ENCODE assay signal across 8 cellular contexts in genomic region chr20:25695532-25696383, GRCh38. TPM values are rescaled to one million over a fixed set of nuclear protein-coding genes. Genes with fewer than 3 reads are reported as not detected.
DNase-seq lines count a peak whose midpoint lies in the region; ATAC-seq and TF ChIP-seq lines count a peak whose summit lies in the region.

No MANE protein-coding gene starts in this region.

- no peaks in the 10 kb centered on the region for H3K9me3 ChIP-seq in GM23248 (ENCODE audit: low read depth)
- H3K9me3 ChIP-seq in heart left ventricle = peaks cover 0 to 20% (median 7%) of the 10 kb centered on the region in 12 donors
- peaks cover 16% of the 10 kb centered on the region for H3K9me3 ChIP-seq in psoas muscle

- peak overlapping the region; percentile 92 for H3K9ac ChIP-seq in GM23248

- H3K4me2 ChIP-seq in GM23248 (ENCODE audit: unreplicated experiment) = peak overlapping the region; percentile 85

- H3K4me1 Mint-ChIP-seq in activated CD4-positive, alpha-beta memory T cell treated with anti-CD3 and anti-CD28 coated beads, Interleukin-2, amount 10 ng/mL, durations not matched to agents 7 days and 5 days = peaks cover 29% of the 10 kb centered on the region

- no peaks in the 10 kb centered on the region for H3K9me2 ChIP-seq in GM23248 (ENCODE audit: insufficient read depth)

- CTCF ChIA-PET in activated CD4-positive, alpha-beta memory T cell treated with anti-CD3 and anti-CD28 coated beads, Interleukin-2, amount 10 ng/mL, durations not matched to agents 7 days and 5 days (lab: Charles Lee) = interaction anchor here (0.6 kb wide), 1 partner anchor 272 kb away, joined by 5 read pairs; no protein-coding TSS in a partner anchor

- peak overlapping the region; percentile 94 for H3K4me3 ChIP-seq in AG10803 (ENCODE audit: low read length)
- peak overlapping the region; percentile 94 for H3K4me3 ChIP-seq in GM23248
- H3K4me3 ChIP-seq in heart left ventricle = peak overlapping the region; percentile 73 to 98 (median 89)
- H3K4me3 ChIP-seq in psoas muscle = peak overlapping the region; percentile 99

- H3K4me1 ChIP-seq in GM23248 (ENCODE audit: insufficient read depth) (peaks cover 5% of the 10 kb centered on the region; the same call in 1 of the 2 replicates), heart left ventricle (peaks cover 0 to 22% (median 14%) of the 10 kb centered on the region in 12 donors), psoas muscle (peaks cover 11% of the 10 kb centered on the region)

- peak; percentile 17 for DNase-seq in AG10803 (ENCODE audit: low read depth)
- peak; percentile 44 for DNase-seq in GM23248
- no peak for DNase-seq in activated CD4-positive, alpha-beta memory T cell treated with anti-CD3 and anti-CD28 coated beads, Interleukin-2, amount 10 ng/mL, durations not matched to agents 7 days and 5 days
- DNase-seq in heart left ventricle = peak in 2 of 5 donors; percentile 30 to 40
- no peak for DNase-seq in psoas muscle
- DNase-seq in effector CD8-positive, alpha-beta T cell (lab: John Stamatoyannopoulos, UW) = no peak
- no peak for DNase-seq in stimulated activated CD4-positive, alpha-beta T cell treated with anti-CD3 and anti-CD28 coated beads, Interleukin-4, amount 100 ng/mL, for 1 hour

- H3K79me2 ChIP-seq in GM23248 (ENCODE audit: insufficient read depth) = peaks cover 37% of the 10 kb centered on the region

- no peak for TF ChIP-seq CTCF in AG10803 (conservative IDR thresholded peaks at IDR 0.05; ENCODE audit: low read length)
- TF ChIP-seq CTCF in heart left ventricle (IDR thresholded peaks at IDR 0.05) = no peak
- TF ChIP-seq CTCF in psoas muscle (IDR thresholded peaks at IDR 0.05) = no peak

- H4K20me1 ChIP-seq in GM23248 (ENCODE audit: insufficient read depth) = no peaks in the 10 kb centered on the region

- peak overlapping the region; percentile 80 for H3K27ac Mint-ChIP-seq in activated CD4-positive, alpha-beta memory T cell treated with anti-CD3 and anti-CD28 coated beads, Interleukin-2, amount 10 ng/mL, durations not matched to agents 7 days and 5 days

- ATAC-seq in heart left ventricle = peak in 1 of 4 donors; percentile 14
- peak in 3 of 4 donors; percentile 8 to 30 (median 27) for ATAC-seq in psoas muscle
- ATAC-seq in GM21825 (IDR thresholded peaks at IDR 0.05; ENCODE audit: unreplicated experiment) = no peak

- H3K36me3 ChIP-seq in GM23248 (ENCODE audit: low read depth) (no peaks in the 10 kb centered on the region; the same call in 1 of the 2 replicates), heart left ventricle (peaks cover 0 to 12% (median 0%) of the 10 kb centered on the region in 9 donors), psoas muscle (ENCODE audit: insufficient read depth in 1 of 2, low read depth in 1 of 2) (peaks cover 0 to 5% of the 10 kb centered on the region in 2 donors)

- in situ Hi-C loops in GM23248 (cut with MboI) = loop anchor here (25.0 kb wide), 3 partner anchors 167 to 683 kb away; partner anchors contain the start of gene GINS1

- H3K27ac ChIP-seq in GM23248 = peak overlapping the region; percentile 66
- peak overlapping the region; percentile 69 to 97 (median 93) for H3K27ac ChIP-seq in heart left ventricle
- peak overlapping the region; percentile 94 for H3K27ac ChIP-seq in psoas muscle

- H3K9me3 Mint-ChIP-seq in activated CD4-positive, alpha-beta memory T cell treated with anti-CD3 and anti-CD28 coated beads, Interleukin-2, amount 10 ng/mL, durations not matched to agents 7 days and 5 days = peaks cover 12% of the 10 kb centered on the region

- intact Hi-C loops in heart left ventricle (cut with DNase I) (loop anchor here in 6 of 10 donors (1.0 to 10.0 kb wide), 8 partner anchors 71 to 303 kb away; partner anchors contain the start of genes NANP (in 5 of the 6) and ABHD12 (in 2 of the 6)), psoas muscle (cut with DNase I) (loop anchor here (10.0 kb wide), 3 partner anchors 71 to 441 kb away; partner anchors contain the start of genes GINS1 (in 1 of the 2) and NANP (in 1 of the 2))

- WGBS in GM23248 (ENCODE audit: low coverage in 1 of 2, low lambda C conversion rate in 2 of 2, missing lambda C conversion rate in 2 of 2), 2 experiments = 11 to 36% methylated on average over 12 to 31 of the region's 31 CpGs
- WGBS in heart left ventricle, 4 donors = 14 to 24% (median 17%) methylated on average over 18 to 31 of the region's 31 CpGs
- 13 to 15% (median 13%) methylated on average over 28 to 31 of the region's 31 CpGs for WGBS in psoas muscle, 3 donors

- peak overlapping the region; percentile 95 for H2AFZ ChIP-seq in GM23248

- H3F3A ChIP-seq in GM23248 (ENCODE audit: insufficient read depth) = 0 out of 2 replicates have a peak, but pooled peaks cover 1% of the 10 kb centered on the region

- POLR2A ChIA-PET in activated CD4-positive, alpha-beta memory T cell treated with anti-CD3 and anti-CD28 coated beads, Interleukin-2, amount 10 ng/mL, durations not matched to agents 7 days and 5 days (lab: Charles Lee) = no interaction called here

- peaks cover 40% of the 10 kb centered on the region for H3K36me3 Mint-ChIP-seq in activated CD4-positive, alpha-beta memory T cell treated with anti-CD3 and anti-CD28 coated beads, Interleukin-2, amount 10 ng/mL, durations not matched to agents 7 days and 5 days (ENCODE audit: low read depth)

- no peaks in the 10 kb centered on the region for H3K27me3 Mint-ChIP-seq in activated CD4-positive, alpha-beta memory T cell treated with anti-CD3 and anti-CD28 coated beads, Interleukin-2, amount 10 ng/mL, durations not matched to agents 7 days and 5 days

- peak overlapping the region; percentile 93 for H3K4me3 Mint-ChIP-seq in activated CD4-positive, alpha-beta memory T cell treated with anti-CD3 and anti-CD28 coated beads, Interleukin-2, amount 10 ng/mL, durations not matched to agents 7 days and 5 days

- H3K27me3 ChIP-seq in GM23248 (replicated peaks; ENCODE audit: insufficient read depth) (no peaks in the 10 kb centered on the region), heart left ventricle (no peaks in the 10 kb centered on the region), psoas muscle (ENCODE audit: insufficient read depth in 3 of 3, low read length in 2 of 3) (no peaks in the 10 kb centered on the region)

- no peak for TF ChIP-seq POLR2A in heart left ventricle (IDR thresholded peaks at IDR 0.05)

RNA-seq across cellular contexts. Expression of gene ZNF337, which starts 0.9 kb away (rescaled TPM):
- total RNA-seq in GM23248 (2014; rRNA removed; shearing (Covaris generic)) = 6.4 and 9.1 TPM in 2 replicates
- polyA plus RNA-seq in GM23248 (2016; fragmentation: Nextera tagmentation; extraction: Ambion mirVana) = 4.0 and 4.7 TPM in 2 replicates
- total RNA-seq in activated CD4-positive, alpha-beta memory T cell treated with anti-CD3 and anti-CD28 coated beads, Interleukin-2, amount 10 ng/mL, durations not matched to agents 7 days and 5 days = 10 to 100 TPM; 16.6 to 17.1 TPM
- 10 to 100 TPM in 1 of 9 donors, 1 to 10 TPM in 8; 5.8 to 10.3 (median 6.6) TPM for total RNA-seq in heart left ventricle
- polyA plus RNA-seq in heart left ventricle = 1 to 10 TPM; 5.5 to 6.2 TPM
- 10 to 100 TPM in 2 of 4 donors, 1 to 10 TPM in 2; 7.4 to 12.5 (median 9.6) TPM for total RNA-seq in psoas muscle
- polyA plus RNA-seq in psoas muscle = 1 to 10 TPM; 4.1 to 8.1 (median 4.4) TPM

Comparison
In these comparisons a context has a peak if more than half of its experiments do, and no peak if none do; other contexts are left out.
1. DNase-seq: peak in AG10803 (single experiment) and GM23248 (single experiment); none in activated CD4-positive, alpha-beta memory T cell treated with anti-CD3 and anti-CD28 coated beads, Interleukin-2, amount 10 ng/mL, durations not matched to agents 7 days and 5 days (single experiment), psoas muscle (0 of 2), effector CD8-positive, alpha-beta T cell (single experiment) and stimulated activated CD4-positive, alpha-beta T cell treated with anti-CD3 and anti-CD28 coated beads, Interleukin-4, amount 100 ng/mL, for 1 hour (single experiment).
2. Peak in every context shown above with its lines, with median percentiles within 50 percentile points of each other: H3K4me3 ChIP-seq and H3K27ac ChIP-seq.